Comparison of ENCODE assay signal across 20 cellular contexts in genomic region chr15:38885001-38885400, GRCh38.
A peak's percentile ranks its signal among the peaks of the same experiment; 100 is the strongest.
DNase-seq lines count a peak whose midpoint lies in the region; ATAC-seq and TF ChIP-seq lines count a peak whose summit lies in the region.
"Had no signal": no experiment of that assay in that cellular context is flagged by ENCODE, and none has a peak within 500 bp of the region (broad histone marks: within the 10 kb centered on the region; RNA-seq: fewer than 3 reads in every experiment).

No MANE protein-coding gene starts in this region.

- no peak overlapping the region for H2AFZ ChIP-seq in mammary epithelial cell (ENCODE audit: low read depth, low read length)

- no peak overlapping the region for H3K4me3 ChIP-seq in mammary epithelial cell (replicated peaks in 1 of 3; ENCODE audit: insufficient read depth in 1 of 3, low read depth in 2 of 3, low read length in 3 of 3)
- H3K4me3 ChIP-seq in testis, result no peak overlapping the region
- H3K4me3 ChIP-seq: ascending aorta had no signal

- POLR2A ChIA-PET in MCF 10A (lab: Yijun Ruan, JAX), result interaction anchor here (0.7 to 1.0 kb wide), 2 partner anchors 10 to 12 kb away, joined by 3 read pairs; no protein-coding TSS in a partner anchor

- no peaks in the 10 kb centered on the region for H3K79me2 ChIP-seq in mammary epithelial cell (ENCODE audit: insufficient read depth, low read length)

- no peaks in the 10 kb centered on the region for H3K9me3 Mint-ChIP-seq in MCF 10A (ENCODE audit: unreplicated experiment)
- H3K9me3 Mint-ChIP-seq: CD4-positive, CD25-positive, alpha-beta regulatory T cell; stimulated activated naive CD8-positive, alpha-beta T cell treated with anti-CD3 and anti-CD28 coated beads, Interleukin-15, amount 100 ng/mL, for 72 hours had no signal

- in situ Hi-C loops in mammary epithelial cell (cut with MboI; ENCODE audit: low sequenced_read_pairs in 2 of 2), result no loop called here

- WGBS in mammary epithelial cell (ENCODE audit: low coverage, missing lambda C conversion rate), result 31% methylated on average over 3 of the region's 3 CpGs
- WGBS in testis, 2 donors, result 47 to 58% methylated on average over 3 of the region's 3 CpGs

- no peaks in the 10 kb centered on the region for H3K36me3 ChIP-seq in mammary epithelial cell (ENCODE audit: insufficient read depth, low read length)
- H3K36me3 ChIP-seq in testis (ENCODE audit: low read depth, missing control alignments), result no peaks in the 10 kb centered on the region
- H3K36me3 ChIP-seq: ascending aorta had no signal

- no TSS peak for BruUV-seq in mammary epithelial cell (replicated peaks; lab: Mats Ljungman, UMichigan)
- BruUV-seq in MCF 10A (replicated peaks; lab: Mats Ljungman, UMichigan), result no TSS peak

- no peak overlapping the region for H3K27ac Mint-ChIP-seq in MCF 10A (ENCODE audit: low read depth, unreplicated experiment)
- H3K27ac Mint-ChIP-seq: mesothelial cell of epicardium; stimulated activated naive CD8-positive, alpha-beta T cell treated with anti-CD3 and anti-CD28 coated beads, Interleukin-15, amount 100 ng/mL, for 72 hours had no signal

- TF ChIP-seq CTCF in mammary epithelial cell (conservative IDR thresholded peaks at IDR 0.05 in 1 of 2, IDR thresholded peaks at IDR 0.05 in 1 of 2; ENCODE audit: extremely low read depth in 1 of 2, insufficient read depth in 1 of 2, low read depth in 1 of 2, low read length in 2 of 2), result no peak
- TF ChIP-seq CTCF in MCF 10A (IDR thresholded peaks at IDR 0.05; ENCODE audit: unreplicated experiment), result no peak
- TF ChIP-seq CTCF in testis (IDR thresholded peaks at IDR 0.05), result no peak

- CTCF ChIA-PET in mammary epithelial cell (lab: Charles Lee; ENCODE audit: low non-redundant PET), result no interaction called here
- CTCF ChIA-PET in MCF 10A (lab: Yijun Ruan, JAX), result interaction anchor here (1.0 to 1.2 kb wide), 2 partner anchors 67 to 187 kb away, joined by 3 to 4 read pairs; no protein-coding TSS in a partner anchor

- H3K9me3 ChIP-seq in mammary epithelial cell (replicated peaks; ENCODE audit: insufficient read depth, low read length) (no peaks in the 10 kb centered on the region), testis (no peaks in the 10 kb centered on the region)
- H3K9me3 ChIP-seq: ascending aorta had no signal

- no peaks in the 10 kb centered on the region for H4K20me1 ChIP-seq in mammary epithelial cell (ENCODE audit: insufficient read depth, low read length)

- no peak overlapping the region for H3K4me2 ChIP-seq in mammary epithelial cell (ENCODE audit: insufficient read depth, low read depth, low read length)

- intact Hi-C loops in mammary epithelial cell (cut with micrococcal nuclease), result no loop called here
- intact Hi-C loops in MCF 10A (cut with micrococcal nuclease), result no loop called here
- intact Hi-C loops in testis (cut with DNase I; ENCODE audit: low total_unique reads), result no loop called here

- H3K9ac ChIP-seq in mammary epithelial cell (ENCODE audit: insufficient read depth, low read length), result no peak overlapping the region

- DNase-seq in mammary epithelial cell (peak; percentile 20), MCF 10A (ENCODE audit: unreplicated experiment) (no peak), amniotic epithelial cell (ENCODE audit: low read depth) (peak; percentile 76), foreskin melanocyte (peak; percentile 82), testis (peak; percentile 62)
- DNase-seq: 8988T; activated CD4-positive, CD25-positive, alpha-beta regulatory T cell; activated effector memory CD4-positive, alpha-beta T cell treated with anti-CD3 and anti-CD28 coated beads, Interleukin-2, amount 50 U/mL, for 16 hours; CD4-positive, CD25-positive, alpha-beta regulatory T cell; effector CD4-positive, alpha-beta T cell; MM.1S; NCI-H2081 treated with DMSO at 0.1 percent for 48 hours; NCI-H526 treated with DMSO at 0.1 percent for 48 hours; occipital lobe; stimulated activated naive CD8-positive, alpha-beta T cell treated with anti-CD3 and anti-CD28 coated beads, Interleukin-15, amount 100 ng/mL, for 72 hours had no signal

- H3K4me1 Mint-ChIP-seq in MCF 10A (ENCODE audit: insufficient read depth, unreplicated experiment), result peaks cover 15% of the 10 kb centered on the region
- H3K4me1 Mint-ChIP-seq: stimulated activated naive CD8-positive, alpha-beta T cell treated with anti-CD3 and anti-CD28 coated beads, Interleukin-15, amount 100 ng/mL, for 72 hours had no signal

- H3K27ac ChIP-seq in mammary epithelial cell (ENCODE audit: insufficient read depth, low read depth, low read length) (no peak overlapping the region), testis (no peak overlapping the region)
- H3K27ac ChIP-seq: ascending aorta had no signal

- H3K27me3 ChIP-seq in mammary epithelial cell (ENCODE audit: insufficient read depth, low read length) (no peaks in the 10 kb centered on the region), testis (no peaks in the 10 kb centered on the region)
- H3K27me3 ChIP-seq: ascending aorta had no signal

- dilution Hi-C loops in mammary epithelial cell (cut with HindIII; ENCODE audit: low sequenced_read_pairs), result no loop called here

- no peak for ATAC-seq in HG03280 (IDR thresholded peaks at IDR 0.05; ENCODE audit: unreplicated experiment)
- no peak for ATAC-seq in GM18909 (IDR thresholded peaks at IDR 0.05; ENCODE audit: poor library complexity, unreplicated experiment)
- ATAC-seq in HG02840 (IDR thresholded peaks at IDR 0.05; ENCODE audit: low FRiP score, unreplicated experiment), result no peak
- ATAC-seq: stimulated activated naive CD8-positive, alpha-beta T cell treated with anti-CD3 and anti-CD28 coated beads, Interleukin-15, amount 100 ng/mL, for 72 hours had no signal

- TF ChIP-seq POLR2A in testis (IDR thresholded peaks at IDR 0.05), result no peak

- no peak overlapping the region for H3K4me3 Mint-ChIP-seq in MCF 10A (ENCODE audit: unreplicated experiment)
- H3K4me3 Mint-ChIP-seq: CD4-positive, CD25-positive, alpha-beta regulatory T cell; mesothelial cell of epicardium; stimulated activated naive CD8-positive, alpha-beta T cell treated with anti-CD3 and anti-CD28 coated beads, Interleukin-15, amount 100 ng/mL, for 72 hours had no signal

- no peaks in the 10 kb centered on the region for H3K27me3 Mint-ChIP-seq in MCF 10A (ENCODE audit: insufficient read depth, unreplicated experiment)
- H3K27me3 Mint-ChIP-seq: stimulated activated naive CD8-positive, alpha-beta T cell treated with anti-CD3 and anti-CD28 coated beads, Interleukin-15, amount 100 ng/mL, for 72 hours had no signal

- no peaks in the 10 kb centered on the region for H3K36me3 Mint-ChIP-seq in MCF 10A (ENCODE audit: insufficient read depth, unreplicated experiment)
- H3K36me3 Mint-ChIP-seq: CD4-positive, CD25-positive, alpha-beta regulatory T cell; mesothelial cell of epicardium had no signal

- H3K4me1 ChIP-seq in mammary epithelial cell (ENCODE audit: insufficient read depth, low read length) (peaks cover 9% of the 10 kb centered on the region), testis (no peaks in the 10 kb centered on the region)
- H3K4me1 ChIP-seq: ascending aorta had no signal
